ENCODE assay signal across 2 cellular contexts in the genomic region with DNA sequence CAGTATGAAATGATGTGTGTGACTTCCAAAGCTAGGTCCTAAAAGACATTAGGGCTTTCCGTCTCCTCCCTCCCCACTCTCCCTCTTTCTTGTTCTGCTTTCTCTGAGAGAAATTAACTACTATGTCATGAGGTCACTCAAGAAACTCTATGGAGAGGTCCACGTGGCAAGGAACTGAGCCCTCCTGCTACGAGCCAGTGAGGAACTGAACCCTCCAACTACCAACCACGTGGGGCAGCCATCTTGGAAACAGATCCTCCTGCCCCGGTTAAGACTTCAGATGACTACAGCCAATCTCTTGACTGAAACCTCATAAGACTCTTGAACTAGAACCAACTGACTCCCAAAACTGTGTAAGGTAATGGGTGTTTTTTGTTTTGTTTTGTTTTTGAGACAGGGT.
TF ChIP-seq lines count a peak whose summit lies in the region.

No MANE protein-coding gene starts in this region.

TF ChIP-seq in HepG2, 621 proteins besides CTCF, POLR2A, EP300 and RAD21:
- TF ChIP-seq YY1 (IDR thresholded peaks at IDR 0.05; ENCODE audit: insufficient read depth, insufficient replicate concordance, low read depth, low read length) (peak; percentile 35), ZNF724P (CRISPR knock-in tag; IDR thresholded peaks at IDR 0.05; ENCODE audit: borderline replicate concordance) (no peak)

TF ChIP-seq in liver, 16 proteins besides CTCF, POLR2A, EP300 and RAD21:
- TF ChIP-seq FOXA2 (IDR thresholded peaks at IDR 0.05): no peak
- no peak for TF ChIP-seq NR2F2 (IDR thresholded peaks at IDR 0.05)
- TF ChIP-seq RXRA (IDR thresholded peaks at IDR 0.05): no peak
- TF ChIP-seq YY1 (IDR thresholded peaks at IDR 0.05): peak; percentile 65
- TF ChIP-seq HNF4A (conservative IDR thresholded peaks at IDR 0.05): no peak
